26 cellular contexts compared by ENCODE assay signal in genomic region chr16:11722468-11722808, GRCh38. TPM values are rescaled to one million over a fixed set of nuclear protein-coding genes. Genes with fewer than 3 reads are reported as not detected.
A peak's percentile ranks its signal among the peaks of the same experiment; 100 is the strongest.
DNase-seq lines count a peak whose midpoint lies in the region; ATAC-seq and TF ChIP-seq lines count a peak whose summit lies in the region.
"Had no signal": no experiment of that assay in that cellular context is flagged by ENCODE, and none has a peak within 500 bp of the region (broad histone marks: within the 10 kb centered on the region; RNA-seq: fewer than 3 reads in every experiment).

No MANE protein-coding gene starts in this region.

- peak overlapping the region; percentile 44 for H3K27ac Mint-ChIP-seq in activated naive CD4-positive, alpha-beta T cell treated with anti-CD3 and anti-CD28 coated beads, Interleukin-2, amount 50 U/mL, for 24 hours
- H3K27ac Mint-ChIP-seq in T-cell: peak overlapping the region; percentile 5 to 44
- H3K27ac Mint-ChIP-seq in naive thymus-derived CD4-positive, alpha-beta T cell: peak overlapping the region in 8 of 9 donors; percentile 0 to 88 (median 48)
- H3K27ac Mint-ChIP-seq: stimulated activated naive CD8-positive, alpha-beta T cell treated with anti-CD3 and anti-CD28 coated beads, Interleukin-15, Interleukin-2, amounts not matched to agents 100 ng/mL and 50 ng/mL, for 24 hours; T-helper 1 cell treated with Interleukin-12 subunit alpha and Interleukin-12 subunit beta and Interleukin-4 antibody, amounts not matched to agents 30 μg/mL and 1 μg/mL, for 36 hours had no signal

- H3K9me3 ChIP-seq in naive thymus-derived CD4-positive, alpha-beta T cell (ENCODE audit: control insufficient read depth in 2 of 3, low read length in 3 of 3): no peaks in the 10 kb centered on the region
- H3K9me3 ChIP-seq in upper lobe of left lung: no peaks in the 10 kb centered on the region
- H3K9me3 ChIP-seq: SJSA1, tibial nerve had no signal

- H3K4me3 ChIP-seq in naive thymus-derived CD4-positive, alpha-beta T cell (ENCODE audit: low read length): no peak overlapping the region
- H3K4me3 ChIP-seq in upper lobe of left lung: no peak overlapping the region
- H3K4me3 ChIP-seq: SJSA1, tibial nerve had no signal

- POLR2A ChIA-PET in T-cell (lab: Charles Lee): interaction anchor here in 1 of 2 donors (0.6 to 0.7 kb wide), 2 partner anchors 166 to 183 kb away, joined by 3 to 5 read pairs; no protein-coding TSS in a partner anchor
- POLR2A ChIA-PET in naive thymus-derived CD4-positive, alpha-beta T cell (lab: Charles Lee): interaction anchor here (2.2 kb wide), 1 partner anchor 20 kb away, joined by 8 read pairs; the partner anchor contains the start of gene TXNDC11

- 47 to 55% methylated on average over 3 of the region's 3 CpGs for whole genome bisulfite sequencing in upper lobe of left lung, 2 donors

- peaks cover 6 to 52% (median 12%) of the 10 kb centered on the region in 3 experiments for H3K36me3 ChIP-seq in naive thymus-derived CD4-positive, alpha-beta T cell (ENCODE audit: control insufficient read depth in 2 of 3, insufficient read depth in 3 of 3, low read length in 3 of 3)
- peaks cover 12 to 71% (median 31%) of the 10 kb centered on the region in 4 donors for H3K36me3 ChIP-seq in upper lobe of left lung

- no peaks in the 10 kb centered on the region for H3K4me1 ChIP-seq in naive thymus-derived CD4-positive, alpha-beta T cell (ENCODE audit: control insufficient read depth in 2 of 2, insufficient read depth in 2 of 2, low read length in 2 of 2)
- H3K4me1 ChIP-seq in upper lobe of left lung: peaks cover 12 to 49% (median 29%) of the 10 kb centered on the region in 4 donors
- H3K4me1 ChIP-seq: SJSA1 had no signal

- peaks cover 14% of the 10 kb centered on the region for H3K36me3 Mint-ChIP-seq in activated naive CD4-positive, alpha-beta T cell treated with anti-CD3 and anti-CD28 coated beads, Interleukin-2, amount 50 U/mL, for 24 hours
- peaks cover 33% of the 10 kb centered on the region for H3K36me3 Mint-ChIP-seq in T-cell
- peaks cover 13 to 27% (median 21%) of the 10 kb centered on the region in 5 donors for H3K36me3 Mint-ChIP-seq in naive thymus-derived CD4-positive, alpha-beta T cell

- no peak for TF ChIP-seq POLR2A in upper lobe of left lung (IDR thresholded peaks at IDR 0.05)

- no peak for TF ChIP-seq EP300 in upper lobe of left lung (IDR thresholded peaks at IDR 0.05)

- intact Hi-C loops in naive thymus-derived CD4-positive, alpha-beta T cell (cut with micrococcal nuclease): no loop called here

- H3K27ac ChIP-seq in naive thymus-derived CD4-positive, alpha-beta T cell (ENCODE audit: low read depth, low read length): no peak overlapping the region
- peak overlapping the region; percentile 55 to 73 (median 68) for H3K27ac ChIP-seq in upper lobe of left lung
- H3K27ac ChIP-seq: epithelial cell of prostate, SJSA1, tibial nerve had no signal

- no peaks in the 10 kb centered on the region for H3K27me3 Mint-ChIP-seq in activated naive CD4-positive, alpha-beta T cell treated with anti-CD3 and anti-CD28 coated beads, Interleukin-2, amount 50 U/mL, for 24 hours
- H3K27me3 Mint-ChIP-seq in T-cell: no peaks in the 10 kb centered on the region
- H3K27me3 Mint-ChIP-seq in naive thymus-derived CD4-positive, alpha-beta T cell: no peaks in the 10 kb centered on the region
- H3K27me3 Mint-ChIP-seq: stimulated activated naive CD8-positive, alpha-beta T cell treated with anti-CD3 and anti-CD28 coated beads, Interleukin-15, Interleukin-2, amounts not matched to agents 100 ng/mL and 50 ng/mL, for 24 hours had no signal

- TF ChIP-seq CTCF in upper lobe of left lung (IDR thresholded peaks at IDR 0.05): no peak

- no peaks in the 10 kb centered on the region for H3K9me3 Mint-ChIP-seq in activated naive CD4-positive, alpha-beta T cell treated with anti-CD3 and anti-CD28 coated beads, Interleukin-2, amount 50 U/mL, for 24 hours
- no peaks in the 10 kb centered on the region for H3K9me3 Mint-ChIP-seq in T-cell
- no peaks in the 10 kb centered on the region for H3K9me3 Mint-ChIP-seq in naive thymus-derived CD4-positive, alpha-beta T cell
- H3K9me3 Mint-ChIP-seq: immature natural killer cell; stimulated activated naive CD8-positive, alpha-beta T cell treated with anti-CD3 and anti-CD28 coated beads, Interleukin-15, Interleukin-2, amounts not matched to agents 100 ng/mL and 50 ng/mL, for 24 hours; T-helper 1 cell treated with Interleukin-12 subunit alpha and Interleukin-12 subunit beta and Interleukin-4 antibody, amounts not matched to agents 30 μg/mL and 1 μg/mL, for 36 hours had no signal

- H3K4me1 Mint-ChIP-seq in activated naive CD4-positive, alpha-beta T cell treated with anti-CD3 and anti-CD28 coated beads, Interleukin-2, amount 50 U/mL, for 24 hours: peaks cover 36% of the 10 kb centered on the region
- peaks cover 19 to 31% (median 24%) of the 10 kb centered on the region in 3 donors for H3K4me1 Mint-ChIP-seq in T-cell
- peaks cover 5 to 40% (median 17%) of the 10 kb centered on the region in 7 donors for H3K4me1 Mint-ChIP-seq in naive thymus-derived CD4-positive, alpha-beta T cell

- ATAC-seq in T-cell (replicated peaks in 1 of 4): no peak
- ATAC-seq in naive thymus-derived CD4-positive, alpha-beta T cell: no peak
- no peak for ATAC-seq in upper lobe of left lung (ENCODE audit: low FRiP score in 2 of 2)
- ATAC-seq: left lobe of liver had no signal

- H3K4me3 Mint-ChIP-seq in activated naive CD4-positive, alpha-beta T cell treated with anti-CD3 and anti-CD28 coated beads, Interleukin-2, amount 50 U/mL, for 24 hours: no peak overlapping the region
- no peak overlapping the region for H3K4me3 Mint-ChIP-seq in T-cell
- no peak overlapping the region for H3K4me3 Mint-ChIP-seq in naive thymus-derived CD4-positive, alpha-beta T cell
- H3K4me3 Mint-ChIP-seq: immature natural killer cell; stimulated activated naive CD8-positive, alpha-beta T cell treated with anti-CD3 and anti-CD28 coated beads, Interleukin-15, Interleukin-2, amounts not matched to agents 100 ng/mL and 50 ng/mL, for 24 hours; T-helper 1 cell treated with Interleukin-12 subunit alpha and Interleukin-12 subunit beta and Interleukin-4 antibody, amounts not matched to agents 30 μg/mL and 1 μg/mL, for 36 hours had no signal

- no peak for DNase-seq in activated naive CD4-positive, alpha-beta T cell treated with Interleukin-2 at 50 U/mL for 16 hours
- DNase-seq in T-cell (no peak), upper lobe of left lung (no peak), SHP77 (lab: John Stamatoyannopoulos, UW) (no peak), NCI-H2107 treated with DMSO at 0.1 percent for 48 hours (lab: John Stamatoyannopoulos, UW; ENCODE audit: unreplicated experiment) (no peak), COLO668 (lab: John Stamatoyannopoulos, UW; ENCODE audit: unreplicated experiment) (no peak)
- DNase-seq in naive thymus-derived CD4-positive, alpha-beta T cell: no peak
- DNase-seq: activated CD4-positive, alpha-beta T cell treated with anti-CD3 and anti-CD28 coated beads, Interleukin-2, amount 50 U/mL, for 48 hours; activated naive CD4-positive, alpha-beta T cell treated with anti-CD3 and anti-CD28 coated beads, Interleukin-2, amount 50 U/mL, for 16 hours; C1 segment of cervical spinal cord; cerebellar nuclear complex; immature natural killer cell; IMR-90; NCI-H1417; NCI-H2081 treated with DMSO at 0.1 percent for 48 hours; NK-92 treated with Interleukin-12 subunit alpha and Interleukin-12 subunit beta, amount 100 ng/mL, for 24 hours; nucleus accumbens; retina; stimulated activated CD4-positive, alpha-beta T cell treated with anti-CD3 and anti-CD28 coated beads, Interleukin-4, amount 100 ng/mL, for 24 hours had no signal

- CTCF ChIA-PET in T-cell (lab: Charles Lee): no interaction called here
- CTCF ChIA-PET in naive thymus-derived CD4-positive, alpha-beta T cell (lab: Charles Lee): interaction anchor here (0.6 kb wide), 1 partner anchor 358 kb away, joined by 3 read pairs; no protein-coding TSS in a partner anchor

- no peaks in the 10 kb centered on the region for H3K27me3 ChIP-seq in naive thymus-derived CD4-positive, alpha-beta T cell (ENCODE audit: control insufficient read depth in 2 of 2, insufficient read depth in 2 of 2, low read length in 2 of 2)
- no peaks in the 10 kb centered on the region for H3K27me3 ChIP-seq in upper lobe of left lung
- H3K27me3 ChIP-seq: SJSA1, tibial nerve had no signal

RNA-seq across cellular contexts. Expression of gene TXNDC11, which starts 20.2 kb away (rescaled TPM):
- total RNA-seq in T-cell: 10 to 100 TPM; 44.0 to 76.3 (median 54.0) TPM
- 10 to 100 TPM; 41.2 to 80.5 (median 55.1) TPM for total RNA-seq in naive thymus-derived CD4-positive, alpha-beta T cell
- polyA plus RNA-seq in naive thymus-derived CD4-positive, alpha-beta T cell: 10 to 100 TPM; 36.7 to 60.3 TPM
- 100 to 1,000 TPM in 5 of 6 donors, 10 to 100 TPM in 1; 81.2 to 148 (median 117) TPM for total RNA-seq in upper lobe of left lung

RNA-seq across cellular contexts. Expression of gene SNN, which starts 54.2 kb away (rescaled TPM):
- total RNA-seq in T-cell (10 to 100 TPM; 17.4 to 56.2 (median 22.7) TPM), upper lobe of left lung (10 to 100 TPM; 14.7 to 29.8 (median 26.1) TPM)
- total RNA-seq in naive thymus-derived CD4-positive, alpha-beta T cell: 10 to 100 TPM; 17.0 to 86.8 (median 34.4) TPM
- polyA plus RNA-seq in naive thymus-derived CD4-positive, alpha-beta T cell: 10 to 100 TPM; 21.3 to 34.3 TPM
